Comparison of ENCODE assay signal across 20 cellular contexts in the genomic region with DNA sequence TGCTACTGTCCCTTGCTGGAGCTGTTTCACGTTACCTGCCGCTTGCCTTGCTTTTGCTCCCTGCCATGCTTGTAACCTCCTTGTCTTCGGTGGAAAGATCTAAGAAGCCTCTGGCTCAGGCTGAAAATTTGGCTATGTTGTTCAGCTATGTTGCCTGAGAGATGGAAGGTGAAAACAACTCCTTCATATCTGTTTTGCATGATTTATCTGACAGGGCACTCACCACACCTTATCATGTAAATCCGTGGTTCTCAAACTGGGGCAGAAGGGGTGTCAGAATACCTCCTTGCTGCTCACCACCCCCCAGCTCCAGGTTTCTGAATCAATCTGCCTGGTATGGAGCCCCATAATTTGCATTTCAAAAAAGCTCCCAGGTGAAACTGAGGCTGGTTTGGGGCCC.
"Had no signal": no experiment of that assay in that cellular context is flagged by ENCODE, and none has a peak within 500 bp of the region (broad histone marks: within the 10 kb centered on the region; RNA-seq: fewer than 3 reads in every experiment).

No MANE protein-coding gene starts in this region.

- H3K4me1 ChIP-seq: foreskin keratinocyte had no signal

- H3K4me3 Mint-ChIP-seq: endodermal cell, natural killer cell, type B pancreatic cell had no signal

- H3K27ac ChIP-seq: coronary artery, foreskin keratinocyte, heart left ventricle, ovary, suprapubic skin, thyroid gland had no signal

- H3K36me3 Mint-ChIP-seq: natural killer cell, type B pancreatic cell had no signal

- H3K9me3 Mint-ChIP-seq: endodermal cell, natural killer cell, neural crest cell, type B pancreatic cell had no signal

- DNase-seq: effector CD4-positive, alpha-beta T cell; endodermal cell; erythroblast; foreskin keratinocyte; heart left ventricle; hippocampal formation; left colon; mucosa of descending colon; natural killer cell; nucleus accumbens; stimulated activated CD4-positive, alpha-beta T cell treated with anti-CD3 and anti-CD28 coated beads, Interleukin-2, amount 100 ng/mL, for 48 hours; stimulated activated naive CD4-positive, alpha-beta T cell treated with Interleukin-2 at 50 U/mL for 16 hours; thyroid gland had no signal

- H3K4me2 ChIP-seq: smooth muscle cell had no signal

- H3K27me3 ChIP-seq: ovary, thyroid gland had no signal

- ATAC-seq: foreskin keratinocyte, heart left ventricle, left colon, mucosa of descending colon, natural killer cell had no signal

- H3K27ac Mint-ChIP-seq: endodermal cell, natural killer cell, progenitor cell of endocrine pancreas, type B pancreatic cell had no signal

- H3K4me3 ChIP-seq: coronary artery, heart left ventricle, mucosa of descending colon, ovary, smooth muscle cell, suprapubic skin, thyroid gland had no signal
